Comparison of ENCODE assay signal across 20 cellular contexts in genomic region chr13:20099319-20099718, GRCh38.
DNase-seq lines count a peak whose midpoint lies in the region; ATAC-seq, FAIRE-seq and TF ChIP-seq lines count a peak whose summit lies in the region.
"Had no signal": no experiment of that assay in that cellular context is flagged by ENCODE, and none has a peak within 500 bp of the region (broad histone marks: within the 10 kb centered on the region; RNA-seq: fewer than 3 reads in every experiment).

No MANE protein-coding gene starts in this region.

- peaks cover 3% of the 10 kb centered on the region for H3K36me3 Mint-ChIP-seq in T-helper 17 cell (ENCODE audit: low read depth)

- no peak overlapping the region for H3K27ac Mint-ChIP-seq in T-helper 17 cell

- H4K20me1 ChIP-seq in HepG2 (ENCODE audit: insufficient read depth, low read length) (no peaks in the 10 kb centered on the region), K562 (replicated peaks; ENCODE audit: control insufficient read depth, insufficient read depth, low read length) (no peaks in the 10 kb centered on the region)

- H2AFZ ChIP-seq in HepG2 (ENCODE audit: low read length): no peak overlapping the region
- no peak overlapping the region for H2AFZ ChIP-seq in K562 (ENCODE audit: low read depth, low read length)

- DNase-seq in HepG2 (ENCODE audit: low spot score) (no peak), right lobe of liver (no peak), K562 (ENCODE audit: extremely low read depth in 1 of 4, low spot score in 3 of 4) (no peak), iPS-NIHi11 (ENCODE audit: low spot score) (peak; percentile 73), T-helper 17 cell (no peak)
- DNase-seq: BE2C, EL, NCI-H1105, NCI-H146, NCI-H2029, NCI-H345, NCI-H524, NCI-H82, SIG-M5, SK-N-SH had no signal

- H3K27me3 ChIP-seq in HepG2 (ENCODE audit: control insufficient read depth in 1 of 2, insufficient read depth in 2 of 2, low read length in 2 of 2): no peaks in the 10 kb centered on the region
- no peaks in the 10 kb centered on the region for H3K27me3 ChIP-seq in right lobe of liver
- peaks cover 5 to 11% of the 10 kb centered on the region in 2 experiments for H3K27me3 ChIP-seq in K562 (ENCODE audit: control insufficient read depth in 2 of 2, insufficient read depth in 2 of 2, low read length in 2 of 2)

- BruUV-seq in HepG2 (replicated peaks; lab: Mats Ljungman, UMichigan) (no TSS peak), K562 (replicated peaks; lab: Mats Ljungman, UMichigan) (no TSS peak)

- ATAC-seq in HepG2 (peak; percentile 34), right lobe of liver (no peak), K562 (peak; percentile 42; the same call in 2 of the 3 replicates), T-helper 17 cell (no peak), GM18519 (IDR thresholded peaks at IDR 0.05; ENCODE audit: low FRiP score, unreplicated experiment) (no peak), HG02973 (IDR thresholded peaks at IDR 0.05; ENCODE audit: unreplicated experiment) (no peak), GM19035 (IDR thresholded peaks at IDR 0.05; ENCODE audit: unreplicated experiment) (no peak)
- ATAC-seq: Panc1 had no signal

- no peaks in the 10 kb centered on the region for H3K79me2 ChIP-seq in HepG2 (ENCODE audit: insufficient read depth, low read length)
- H3K79me2 ChIP-seq in K562 (ENCODE audit: control insufficient read depth, insufficient read depth, low read length): no peaks in the 10 kb centered on the region

- no peaks in the 10 kb centered on the region for H3K36me3 ChIP-seq in HepG2 (replicated peaks in 1 of 2; ENCODE audit: control insufficient read depth in 1 of 2, insufficient read depth in 2 of 2, low read length in 2 of 2)
- no peaks in the 10 kb centered on the region for H3K36me3 ChIP-seq in right lobe of liver
- no peaks in the 10 kb centered on the region for H3K36me3 ChIP-seq in K562 (ENCODE audit: control insufficient read depth, insufficient read depth, low read length)
- H3K36me3 ChIP-seq: BE2C had no signal

- H3K9me3 ChIP-seq in HepG2 (ENCODE audit: low read length): no peaks in the 10 kb centered on the region
- no peaks in the 10 kb centered on the region for H3K9me3 ChIP-seq in right lobe of liver
- H3K9me3 ChIP-seq in K562 (replicated peaks; ENCODE audit: control insufficient read depth, insufficient read depth, low read depth, low read length): 0 out of 2 replicates have a peak, but pooled peaks cover 3% of the 10 kb centered on the region
- no peaks in the 10 kb centered on the region for H3K9me3 ChIP-seq in T-helper 17 cell (ENCODE audit: control insufficient read depth, low read length, poor library complexity, severe bottlenecking)
- H3K9me3 ChIP-seq: BE2C, SK-N-SH had no signal

- intact Hi-C loops in HepG2 (cut with micrococcal nuclease; ENCODE audit: unreplicated experiment) (no loop called here), right lobe of liver (cut with DNase I) (no loop called here), K562 (cut with micrococcal nuclease) (no loop called here)

- H3K27ac ChIP-seq in HepG2 (ENCODE audit: extremely low read length, insufficient read depth, low read length) (no peak overlapping the region), right lobe of liver (no peak overlapping the region), K562 (ENCODE audit: extremely low read depth, low read depth, low read length) (no peak overlapping the region)

- peaks cover 11% of the 10 kb centered on the region for H3K4me1 Mint-ChIP-seq in T-helper 17 cell

- no peak overlapping the region for H3K4me3 ChIP-seq in HepG2 (replicated peaks in 1 of 3; ENCODE audit: insufficient read depth in 1 of 3, low read depth in 2 of 3, low read length in 3 of 3)
- no peak overlapping the region for H3K4me3 ChIP-seq in right lobe of liver
- no peak overlapping the region for H3K4me3 ChIP-seq in K562

- H3K4me1 ChIP-seq in HepG2 (ENCODE audit: insufficient read depth, low read length) (no peaks in the 10 kb centered on the region), right lobe of liver (no peaks in the 10 kb centered on the region), K562 (replicated peaks in 1 of 2; ENCODE audit: control insufficient read depth in 2 of 2, insufficient read depth in 2 of 2, low read length in 2 of 2) (no peaks in the 10 kb centered on the region; a peak in 1 of 5 replicates)

- CTCF ChIA-PET in HepG2 (lab: Yijun Ruan, JAX; ENCODE audit: low intra/inter-chr PET ratio, low total read pairs) (no interaction called here), K562 (lab: Yijun Ruan, JAX; ENCODE audit: low intra/inter-chr PET ratio) (no interaction called here)

- H3K9ac ChIP-seq in HepG2 (ENCODE audit: insufficient read depth, low read depth, low read length) (no peak overlapping the region), K562 (ENCODE audit: insufficient read depth in 1 of 2, low read depth in 2 of 2, low read length in 2 of 2) (no peak overlapping the region)
- H3K9ac ChIP-seq: SK-N-SH had no signal

- POLR2A ChIA-PET in HepG2 (lab: Yijun Ruan, JAX): no interaction called here
- POLR2A ChIA-PET in K562 (lab: Yijun Ruan, JAX): interaction anchor here (0.9 kb wide), 1 partner anchor 15 kb away, joined by 3 read pairs; no protein-coding TSS in a partner anchor

- TF ChIP-seq CTCF in HepG2 (CRISPR knock-in tag; IDR thresholded peaks at IDR 0.05): no peak
- TF ChIP-seq CTCF in right lobe of liver (IDR thresholded peaks at IDR 0.05): no peak
- TF ChIP-seq CTCF in K562 (IDR thresholded peaks at IDR 0.05 in 2 of 3, conservative IDR thresholded peaks at IDR 0.05 in 1 of 3; ENCODE audit: insufficient read depth in 2 of 3, low read depth in 1 of 3, low read length in 3 of 3): no peak

- TF ChIP-seq EP300 in HepG2 (IDR thresholded peaks at IDR 0.05; ENCODE audit: low read depth in 2 of 2, low read length in 2 of 2): no peak
- TF ChIP-seq EP300 in HepG2 (CRISPR knock-in tag; IDR thresholded peaks at IDR 0.05; ENCODE audit: borderline replicate concordance): no peak
- TF ChIP-seq EP300 in K562 (IDR thresholded peaks at IDR 0.05; ENCODE audit: low read length): no peak

- peaks cover 65% of the 10 kb centered on the region for H3K27me3 Mint-ChIP-seq in T-helper 17 cell

- H3K9me1 ChIP-seq in K562 (ENCODE audit: control insufficient read depth, insufficient read depth, low read length): no peaks in the 10 kb centered on the region

- no peak overlapping the region for H3K4me3 Mint-ChIP-seq in T-helper 17 cell

- FAIRE-seq in HepG2 (lab: Jason Lieb, UNC) (no peak), K562 (lab: Jason Lieb, UNC) (no peak)
- FAIRE-seq: A204.1 had no signal

- H3K4me2 ChIP-seq in HepG2 (ENCODE audit: low read depth, low read length) (no peak overlapping the region), K562 (ENCODE audit: insufficient read depth, low read length) (no peak overlapping the region)
- H3K4me2 ChIP-seq: SK-N-SH had no signal

- in situ Hi-C loops in HepG2 (cut with HindIII; ENCODE audit: extremely low pct_ligation_motif_present, low pct_unique_long_range_greater_than_20kb) (no loop called here), K562 (cut with MboI) (no loop called here)

- TF ChIP-seq RAD21 in HepG2 (CRISPR knock-in tag; IDR thresholded peaks at IDR 0.05) (no peak), K562 (CRISPR knock-in tag; conservative IDR thresholded peaks at IDR 0.05 in 1 of 2, IDR thresholded peaks at IDR 0.05 in 1 of 2) (no peak)

- WGBS in HepG2 (ENCODE audit: low lambda C conversion rate): 55% methylated on average over 9 of the region's 9 CpGs
- WGBS in right lobe of liver (ENCODE audit: insufficient coverage, low coverage, low lambda C conversion rate, missing lambda C conversion rate): 73% methylated on average over 8 of the region's 9 CpGs
- 33% methylated on average over 7 of the region's 9 CpGs for WGBS in K562 (ENCODE audit: insufficient coverage, low coverage, missing lambda C conversion rate)

- TF ChIP-seq POLR2A in HepG2 (IDR thresholded peaks at IDR 0.05; ENCODE audit: insufficient read depth in 1 of 2, low read depth in 2 of 2, low read length in 2 of 2): no peak
- no peak for TF ChIP-seq POLR2A in right lobe of liver (IDR thresholded peaks at IDR 0.05)
- TF ChIP-seq POLR2A in K562 (conservative IDR thresholded peaks at IDR 0.05): no peak

TF ChIP-seq in HepG2, 621 proteins besides CTCF, POLR2A, EP300 and RAD21:
- TF ChIP-seq ZNF746 (CRISPR knock-in tag; IDR thresholded peaks at IDR 0.05): no peak
- no peak for TF ChIP-seq ZC3H13 (CRISPR knock-in tag; IDR thresholded peaks at IDR 0.05)
- TF ChIP-seq HNRNPLL (IDR thresholded peaks at IDR 0.05; ENCODE audit: low read depth, low read length, poor library complexity, severe bottlenecking): no peak
- TF ChIP-seq ZNF83 (CRISPR knock-in tag; IDR thresholded peaks at IDR 0.05; ENCODE audit: borderline replicate concordance): no peak
- no peak for TF ChIP-seq ZNF891 (CRISPR knock-in tag; IDR thresholded peaks at IDR 0.05)
- TF ChIP-seq ZNF513 (CRISPR knock-in tag; conservative IDR thresholded peaks at IDR 0.05): no peak

TF ChIP-seq in K562, 482 proteins besides CTCF, POLR2A, EP300 and RAD21 (continues in another document):
- no peak for TF ChIP-seq PHF21A (IDR thresholded peaks at IDR 0.05; ENCODE audit: borderline replicate concordance, low read depth)
- TF ChIP-seq, protein P1, sequence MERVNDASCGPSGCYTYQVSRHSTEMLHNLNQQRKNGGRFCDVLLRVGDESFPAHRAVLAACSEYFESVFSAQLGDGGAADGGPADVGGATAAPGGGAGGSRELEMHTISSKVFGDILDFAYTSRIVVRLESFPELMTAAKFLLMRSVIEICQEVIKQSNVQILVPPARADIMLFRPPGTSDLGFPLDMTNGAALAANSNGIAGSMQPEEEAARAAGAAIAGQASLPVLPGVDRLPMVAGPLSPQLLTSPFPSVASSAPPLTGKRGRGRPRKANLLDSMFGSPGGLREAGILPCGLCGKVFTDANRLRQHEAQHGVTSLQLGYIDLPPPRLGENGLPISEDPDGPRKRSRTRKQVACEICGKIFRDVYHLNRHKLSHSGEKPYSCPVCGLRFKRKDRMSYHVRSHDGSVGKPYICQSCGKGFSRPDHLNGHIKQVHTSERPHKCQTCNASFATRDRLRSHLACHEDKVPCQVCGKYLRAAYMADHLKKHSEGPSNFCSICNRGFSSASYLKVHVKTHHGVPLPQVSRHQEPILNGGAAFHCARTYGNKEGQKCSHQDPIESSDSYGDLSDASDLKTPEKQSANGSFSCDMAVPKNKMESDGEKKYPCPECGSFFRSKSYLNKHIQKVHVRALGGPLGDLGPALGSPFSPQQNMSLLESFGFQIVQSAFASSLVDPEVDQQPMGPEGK (CRISPR knock-in tag; IDR thresholded peaks at IDR 0.05; ENCODE audit: borderline replicate concordance): no peak

Comparison
In these comparisons a context has a peak if more than half of its experiments do, and no peak if none do; other contexts are left out.
1. ATAC-seq: peak in HepG2 (single experiment) and K562 (single experiment); none in right lobe of liver (0 of 4), T-helper 17 cell (single experiment), GM18519 (single experiment), HG02973 (single experiment) and GM19035 (single experiment).